Comparison of ENCODE assay signal across 35 cellular contexts in genomic region chr5:121746763-121747162, GRCh38.
"Had no signal": no experiment of that assay in that cellular context is flagged by ENCODE, and none has a peak within 500 bp of the region (broad histone marks: within the 10 kb centered on the region; RNA-seq: fewer than 3 reads in every experiment).

No MANE protein-coding gene starts in this region.

- H3K4me2 ChIP-seq: hepatocyte had no signal

- H3K36me3 ChIP-seq: adrenal gland, esophagus squamous epithelium, gastroesophageal sphincter, heart right ventricle, WERI-Rb-1 had no signal

- H3K9me3 ChIP-seq: adrenal gland, body of pancreas, esophagus squamous epithelium, gastroesophageal sphincter had no signal

- H3K4me1 Mint-ChIP-seq: activated B cell treated with CpG ODN at 0.5 μM for 24 hours; activated CD4-positive, alpha-beta T cell treated with anti-CD3 and anti-CD28 coated beads for 36 hours; activated CD4-positive, alpha-beta T cell treated with anti-CD3 and anti-CD28 coated beads, Interleukin-2, amount 10 ng/mL, durations not matched to agents 24 days and 14 days; activated CD8-positive, alpha-beta memory T cell treated with anti-CD3 and anti-CD28 coated beads, Interleukin-2, amount 10 ng/mL, durations not matched to agents 7 days and 5 days; activated naive CD4-positive, alpha-beta T cell treated with anti-CD3 and anti-CD28 coated beads, Interleukin-2, amount 50 U/mL, for 24 hours; activated naive CD8-positive, alpha-beta T cell treated with anti-CD3 and anti-CD28 coated beads for 36 hours; activated naive CD8-positive, alpha-beta T cell treated with anti-CD3 and anti-CD28 coated beads, Interleukin-2, amount 50 U/mL, for 24 hours had no signal

- H3K36me3 Mint-ChIP-seq: activated CD4-positive, alpha-beta memory T cell treated with anti-CD3 and anti-CD28 coated beads for 36 hours; activated CD8-positive, alpha-beta memory T cell treated with anti-CD3 and anti-CD28 coated beads, Interleukin-2, amount 10 ng/mL, durations not matched to agents 7 days and 5 days; activated naive CD4-positive, alpha-beta T cell treated with anti-CD3 and anti-CD28 coated beads, Interleukin-2, amount 50 U/mL, for 24 hours; activated naive CD8-positive, alpha-beta T cell treated with anti-CD3 and anti-CD28 coated beads for 36 hours had no signal

- ATAC-seq: activated CD4-positive, alpha-beta T cell treated with anti-CD3 and anti-CD28 coated beads for 36 hours; activated CD4-positive, CD25-positive, alpha-beta regulatory T cell treated with anti-CD3 and anti-CD28 coated beads, Interleukin-2, amount 50 U/mL, for 24 hours; activated CD8-positive, alpha-beta memory T cell treated with anti-CD3 and anti-CD28 coated beads, Interleukin-2, amount 10 ng/mL, durations not matched to agents 7 days and 5 days; activated CD8-positive, alpha-beta T cell treated with anti-CD3 and anti-CD28 coated beads, Interleukin-2, amount 10 ng/mL, durations not matched to agents 7 days and 5 days; activated naive CD8-positive, alpha-beta T cell treated with anti-CD3 and anti-CD28 coated beads, Interleukin-2, amount 50 U/mL, for 24 hours; body of pancreas; effector memory CD8-positive, alpha-beta T cell; gastroesophageal sphincter; heart right ventricle had no signal

- H3K4me3 ChIP-seq: adrenal gland, body of pancreas, esophagus squamous epithelium, gastroesophageal sphincter, heart right ventricle, hepatocyte had no signal

- H3K27me3 Mint-ChIP-seq: activated B cell treated with CpG ODN at 0.5 μM for 24 hours; activated CD4-positive, alpha-beta memory T cell treated with anti-CD3 and anti-CD28 coated beads for 36 hours; activated CD4-positive, alpha-beta T cell treated with anti-CD3 and anti-CD28 coated beads for 36 hours; activated CD4-positive, alpha-beta T cell treated with anti-CD3 and anti-CD28 coated beads, Interleukin-2, amount 10 ng/mL, durations not matched to agents 24 days and 14 days; activated CD8-positive, alpha-beta memory T cell treated with anti-CD3 and anti-CD28 coated beads, Interleukin-2, amount 10 ng/mL, durations not matched to agents 7 days and 5 days; activated naive CD4-positive, alpha-beta T cell treated with anti-CD3 and anti-CD28 coated beads, Interleukin-2, amount 50 U/mL, for 24 hours; activated naive CD8-positive, alpha-beta T cell treated with anti-CD3 and anti-CD28 coated beads for 36 hours; activated naive CD8-positive, alpha-beta T cell treated with anti-CD3 and anti-CD28 coated beads, Interleukin-2, amount 50 U/mL, for 24 hours; effector memory CD8-positive, alpha-beta T cell had no signal

- H3K4me1 ChIP-seq: adrenal gland, body of pancreas, esophagus squamous epithelium, gastroesophageal sphincter, heart right ventricle had no signal

- FAIRE-seq: colon had no signal

- H3K27me3 ChIP-seq: adrenal gland, body of pancreas, esophagus squamous epithelium, gastroesophageal sphincter, heart right ventricle, hepatocyte had no signal

- H3K27ac ChIP-seq: adrenal gland, body of pancreas, esophagus squamous epithelium, gastroesophageal sphincter, heart right ventricle, hepatocyte, WERI-Rb-1 had no signal

- H3K27ac Mint-ChIP-seq: activated B cell treated with CpG ODN at 0.5 μM for 24 hours; activated CD4-positive, alpha-beta memory T cell treated with anti-CD3 and anti-CD28 coated beads for 36 hours; activated CD4-positive, alpha-beta T cell treated with anti-CD3 and anti-CD28 coated beads for 36 hours; activated CD4-positive, alpha-beta T cell treated with anti-CD3 and anti-CD28 coated beads, Interleukin-2, amount 10 ng/mL, durations not matched to agents 24 days and 14 days; activated CD8-positive, alpha-beta memory T cell treated with anti-CD3 and anti-CD28 coated beads, Interleukin-2, amount 10 ng/mL, durations not matched to agents 7 days and 5 days; activated CD8-positive, alpha-beta T cell treated with anti-CD3 and anti-CD28 coated beads, Interleukin-2, amount 10 ng/mL, durations not matched to agents 7 days and 5 days; activated naive CD4-positive, alpha-beta T cell treated with anti-CD3 and anti-CD28 coated beads for 36 hours; activated naive CD4-positive, alpha-beta T cell treated with anti-CD3 and anti-CD28 coated beads, Interleukin-2, amount 50 U/mL, for 24 hours; activated naive CD8-positive, alpha-beta T cell treated with anti-CD3 and anti-CD28 coated beads for 36 hours; activated naive CD8-positive, alpha-beta T cell treated with anti-CD3 and anti-CD28 coated beads, Interleukin-2, amount 50 U/mL, for 24 hours; activated T-helper 1 cell treated with anti-CD3 and anti-CD28 coated beads, Interleukin-12 subunit alpha, Interleukin-12 subunit beta, Interleukin-2, Interleukin-4 antibody, amounts not matched to agents 30 ng/mL and 10 ng/mL and 1 ng/mL, durations not matched to agents 14 hours and 24 hours and 36 hours; activated T-helper 2 cell treated with anti-CD3 and anti-CD28 coated beads, Interferon-gamma antibody, Interleukin-2, Interleukin-4, amounts not matched to agents 10 μg/mL and 5 μg/mL and 100 μg/mL, durations not matched to agents 14 hours and 24 hours and 36 hours; effector memory CD8-positive, alpha-beta T cell; T-helper 2 cell treated with Interferon-gamma antibody and Interleukin-4, amounts not matched to agents 5 μg/mL and 100 μg/mL, for 36 hours had no signal

- H3K4me3 Mint-ChIP-seq: activated B cell treated with CpG ODN at 0.5 μM for 24 hours; activated CD4-positive, alpha-beta memory T cell treated with anti-CD3 and anti-CD28 coated beads for 36 hours; activated CD4-positive, alpha-beta T cell treated with anti-CD3 and anti-CD28 coated beads for 36 hours; activated CD4-positive, alpha-beta T cell treated with anti-CD3 and anti-CD28 coated beads, Interleukin-2, amount 10 ng/mL, durations not matched to agents 24 days and 14 days; activated CD8-positive, alpha-beta memory T cell treated with anti-CD3 and anti-CD28 coated beads, Interleukin-2, amount 10 ng/mL, durations not matched to agents 7 days and 5 days; activated CD8-positive, alpha-beta T cell treated with anti-CD3 and anti-CD28 coated beads, Interleukin-2, amount 10 ng/mL, durations not matched to agents 7 days and 5 days; activated naive CD4-positive, alpha-beta T cell treated with anti-CD3 and anti-CD28 coated beads for 36 hours; activated naive CD4-positive, alpha-beta T cell treated with anti-CD3 and anti-CD28 coated beads, Interleukin-2, amount 50 U/mL, for 24 hours; activated naive CD8-positive, alpha-beta T cell treated with anti-CD3 and anti-CD28 coated beads for 36 hours; activated naive CD8-positive, alpha-beta T cell treated with anti-CD3 and anti-CD28 coated beads, Interleukin-2, amount 50 U/mL, for 24 hours; activated T-helper 1 cell treated with anti-CD3 and anti-CD28 coated beads, Interleukin-12 subunit alpha, Interleukin-12 subunit beta, Interleukin-2, Interleukin-4 antibody, amounts not matched to agents 30 ng/mL and 10 ng/mL and 1 ng/mL, durations not matched to agents 14 hours and 24 hours and 36 hours; effector memory CD8-positive, alpha-beta T cell; T-helper 2 cell treated with Interferon-gamma antibody and Interleukin-4, amounts not matched to agents 5 μg/mL and 100 μg/mL, for 36 hours had no signal

- H2AFZ ChIP-seq: hepatocyte had no signal

- H3K9me3 Mint-ChIP-seq: activated B cell treated with CpG ODN at 0.5 μM for 24 hours; activated CD4-positive, alpha-beta memory T cell treated with anti-CD3 and anti-CD28 coated beads for 36 hours; activated CD4-positive, alpha-beta T cell treated with anti-CD3 and anti-CD28 coated beads, Interleukin-2, amount 10 ng/mL, durations not matched to agents 24 days and 14 days; activated naive CD4-positive, alpha-beta T cell treated with anti-CD3 and anti-CD28 coated beads for 36 hours; activated naive CD8-positive, alpha-beta T cell treated with anti-CD3 and anti-CD28 coated beads for 36 hours; activated T-helper 1 cell treated with anti-CD3 and anti-CD28 coated beads, Interleukin-12 subunit alpha, Interleukin-12 subunit beta, Interleukin-2, Interleukin-4 antibody, amounts not matched to agents 30 ng/mL and 10 ng/mL and 1 ng/mL, durations not matched to agents 14 hours and 24 hours and 36 hours; activated T-helper 2 cell treated with anti-CD3 and anti-CD28 coated beads, Interferon-gamma antibody, Interleukin-2, Interleukin-4, amounts not matched to agents 10 μg/mL and 5 μg/mL and 100 μg/mL, durations not matched to agents 14 hours and 24 hours and 36 hours; T-helper 2 cell treated with Interferon-gamma antibody and Interleukin-4, amounts not matched to agents 5 μg/mL and 100 μg/mL, for 36 hours had no signal

- H3K79me2 ChIP-seq: hepatocyte had no signal

- DNase-seq: activated B cell treated with CpG ODN at 0.5 μM for 24 hours; activated CD4-positive, alpha-beta memory T cell treated with anti-CD3 and anti-CD28 coated beads for 36 hours; activated CD4-positive, alpha-beta T cell treated with anti-CD3 and anti-CD28 coated beads for 36 hours; activated CD4-positive, alpha-beta T cell treated with anti-CD3 and anti-CD28 coated beads, Interleukin-2, amount 10 ng/mL, durations not matched to agents 24 days and 14 days; activated CD8-positive, alpha-beta memory T cell treated with anti-CD3 and anti-CD28 coated beads, Interleukin-2, amount 10 ng/mL, durations not matched to agents 7 days and 5 days; activated CD8-positive, alpha-beta memory T cell treated with anti-CD3 and anti-CD28 coated beads, Interleukin-2, amount 50 U/mL, for 4 hours; activated CD8-positive, alpha-beta T cell treated with anti-CD3 and anti-CD28 coated beads, Interleukin-2, amount 10 ng/mL, durations not matched to agents 7 days and 5 days; activated effector memory CD4-positive, alpha-beta T cell treated with anti-CD3 and anti-CD28 coated beads, Interleukin-2, amount 50 U/mL, for 16 hours; activated naive CD4-positive, alpha-beta T cell treated with anti-CD3 and anti-CD28 coated beads for 36 hours; activated naive CD8-positive, alpha-beta T cell treated with anti-CD3 and anti-CD28 coated beads for 36 hours; activated naive CD8-positive, alpha-beta T cell treated with anti-CD3 and anti-CD28 coated beads, Interleukin-2, amount 50 U/mL, for 24 hours; activated T-cell treated with anti-CD3 and anti-CD28 coated beads, Interleukin-2, amount 50 U/mL, for 1 hour; activated T-cell treated with anti-CD3 and anti-CD28 coated beads, Interleukin-2, amount 50 U/mL, for 48 hours; adrenal gland; amygdala; aorta; body of pancreas; caudate nucleus; cortex of kidney; dermis blood vessel endothelial cell; effector CD4-positive, alpha-beta T cell; effector memory CD8-positive, alpha-beta T cell; esophagus squamous epithelium; foreskin melanocyte; heart right ventricle; T1000; WERI-Rb-1 had no signal
